Comparison of ENCODE assay signal across 24 cellular contexts in the genomic region with DNA sequence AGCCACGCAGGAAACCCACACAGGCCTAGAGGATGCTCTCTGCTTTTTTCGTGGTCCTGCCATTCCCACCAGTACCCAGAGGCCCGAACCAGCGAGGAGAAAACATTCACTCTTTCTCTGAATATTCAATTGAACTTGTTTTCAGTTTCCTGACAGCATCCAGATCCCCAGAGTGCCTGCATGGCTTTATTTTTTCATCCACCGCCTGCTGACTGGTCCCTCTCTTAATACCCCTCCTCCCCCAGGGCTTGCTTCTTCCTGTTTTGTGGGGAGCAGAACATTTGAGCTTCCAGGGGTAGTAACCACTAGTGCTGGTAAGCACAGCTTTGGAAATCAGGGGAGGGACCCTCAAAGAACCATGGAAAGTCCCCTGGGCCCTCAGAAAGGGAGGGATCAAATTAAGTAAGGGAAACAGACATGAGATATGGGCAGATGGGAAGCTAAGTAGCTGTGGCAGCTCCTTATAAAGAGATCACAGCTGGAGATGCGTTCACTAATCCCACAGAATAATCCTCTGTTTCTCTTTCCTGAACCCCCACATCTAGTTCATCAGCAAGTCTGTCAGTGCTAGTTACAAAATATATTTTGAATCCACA. TPM values are rescaled to one million over a fixed set of nuclear protein-coding genes. Genes with fewer than 3 reads are reported as not detected.
DNase-seq lines count a peak whose midpoint lies in the region; FAIRE-seq and TF ChIP-seq lines count a peak whose summit lies in the region.
"Had no signal": no experiment of that assay in that cellular context is flagged by ENCODE, and none has a peak within 500 bp of the region (broad histone marks: within the 10 kb centered on the region; RNA-seq: fewer than 3 reads in every experiment).

No MANE protein-coding gene starts in this region.

- no peak for FAIRE-seq in kidney (lab: Jason Lieb, UNC)
- FAIRE-seq: colon, endothelial cell of umbilical vein, HepG2 had no signal

- peak overlapping the region; percentile 82 for H2AFZ ChIP-seq in neural progenitor cell (replicated peaks)

- no peaks in the 10 kb centered on the region for H3K36me3 ChIP-seq in BLaER1 treated with 17β-estradiol and CSF1 and Interleukin-3, amounts not matched to agents 10 nM and 100 nM
- H3K36me3 ChIP-seq in ectodermal cell (ENCODE audit: control insufficient read depth, insufficient read depth, low read length) = no peaks in the 10 kb centered on the region
- H3K36me3 ChIP-seq in neural progenitor cell = no peaks in the 10 kb centered on the region
- no peaks in the 10 kb centered on the region for H3K36me3 ChIP-seq in kidney (ENCODE audit: control insufficient read depth in 1 of 2, insufficient read depth in 2 of 2, low read length in 2 of 2)
- H3K36me3 ChIP-seq: tibial artery had no signal

- peaks cover 27% of the 10 kb centered on the region for H3K9me3 Mint-ChIP-seq in neural progenitor cell
- H3K9me3 Mint-ChIP-seq: stimulated activated effector memory CD8-positive, alpha-beta T cell treated with anti-CD3 and anti-CD28 coated beads, Interleukin-12 subunit alpha, Interleukin-12 subunit beta, amount 100 ng/mL, for 72 hours had no signal

- peak overlapping the region in 3 of 11 experiments; percentile 13 to 27 (median 20); a peak in 4 of 22 replicates for H3K9ac ChIP-seq in BLaER1 treated with 17β-estradiol and CSF1 and Interleukin-3, amounts not matched to agents 10 nM and 100 nM
- H3K9ac ChIP-seq in neural progenitor cell = no peak overlapping the region
- no peak overlapping the region for H3K9ac ChIP-seq in kidney (ENCODE audit: low read length in 2 of 2)

- CTCF ChIA-PET in GM10248 (lab: Yijun Ruan, JAX) = interaction anchor here (0.8 to 1.2 kb wide), 4 partner anchors 9 to 22 kb away, joined by 3 read pairs; no protein-coding TSS in a partner anchor

- peak overlapping the region; percentile 29 to 74 (median 56); a peak in 21 of 22 replicates for H3K4me2 ChIP-seq in BLaER1 treated with 17β-estradiol and CSF1 and Interleukin-3, amounts not matched to agents 10 nM and 100 nM
- peak overlapping the region; percentile 57 for H3K4me2 ChIP-seq in neural progenitor cell

- peak overlapping the region; percentile 57 for H3K4me3 Mint-ChIP-seq in neural progenitor cell
- H3K4me3 Mint-ChIP-seq: CD4-positive, alpha-beta T cell; stimulated activated effector memory CD8-positive, alpha-beta T cell treated with anti-CD3 and anti-CD28 coated beads, Interleukin-12 subunit alpha, Interleukin-12 subunit beta, amount 100 ng/mL, for 72 hours had no signal

- H3K36me3 Mint-ChIP-seq in neural progenitor cell = peaks cover 14% of the 10 kb centered on the region
- H3K36me3 Mint-ChIP-seq: stimulated activated effector memory CD8-positive, alpha-beta T cell treated with anti-CD3 and anti-CD28 coated beads, Interleukin-12 subunit alpha, Interleukin-12 subunit beta, amount 100 ng/mL, for 72 hours had no signal

- intact Hi-C loops in kidney (cut with DNase I) = no loop called here

- H3K27me3 Mint-ChIP-seq in neural progenitor cell (ENCODE audit: insufficient read depth, low read depth) = peaks cover 5% of the 10 kb centered on the region
- H3K27me3 Mint-ChIP-seq: CD4-positive, alpha-beta T cell had no signal

- H3K27ac ChIP-seq in BLaER1 treated with 17β-estradiol and CSF1 and Interleukin-3, amounts not matched to agents 10 nM and 100 nM = peak overlapping the region in 6 of 11 experiments; percentile 4 to 44 (median 28); a peak in 9 of 22 replicates
- H3K27ac ChIP-seq in ectodermal cell (ENCODE audit: insufficient read depth, low read depth, low read length, poor library complexity, severe bottlenecking) (peak overlapping the region; percentile 38), neural progenitor cell (peak overlapping the region; percentile 75), kidney (ENCODE audit: low read depth in 2 of 2, low read length in 2 of 2) (no peak overlapping the region)
- H3K27ac ChIP-seq: foreskin keratinocyte, tibial artery had no signal

- DNase-seq in NCI-H2171 treated with DMSO at 0.1 percent for 48 hours (lab: John Stamatoyannopoulos, UW) (peak; percentile 66), neural progenitor cell (ENCODE audit: low spot score) (peak; percentile 60), GM10248 (ENCODE audit: extremely low spot score) (no peak), kidney (no peak)
- no peak for DNase-seq in stimulated activated naive CD4-positive, alpha-beta T cell (lab: John Stamatoyannopoulos, UW)
- no peak for DNase-seq in activated CD4-positive, alpha-beta T cell treated with anti-CD3 and anti-CD28 coated beads for 1 hour
- DNase-seq: ACHN; activated gamma-delta T cell treated with Interleukin-2 at 50 U/mL for 16 hours; aorta; CD4-positive, alpha-beta T cell; DMS79; foreskin keratinocyte; left colon; NCI-H1436 treated with DMSO at 0.1 percent for 48 hours; NCI-H226; SW 1271; tibial artery had no signal

- H3K9me3 ChIP-seq in BLaER1 treated with 17β-estradiol and CSF1 and Interleukin-3, amounts not matched to agents 10 nM and 100 nM (replicated peaks in 1 of 11) = peaks cover 9 to 19% (median 11%) of the 10 kb centered on the region in 11 experiments; a peak in 21 of 22 replicates
- H3K9me3 ChIP-seq in ectodermal cell (ENCODE audit: control insufficient read depth, low read length) (no peaks in the 10 kb centered on the region), neural progenitor cell (ENCODE audit: low read depth) (peaks cover 6% of the 10 kb centered on the region), kidney (ENCODE audit: control insufficient read depth in 1 of 2, low read length in 2 of 2) (no peaks in the 10 kb centered on the region)

- TF ChIP-seq CTCF in neural progenitor cell (IDR thresholded peaks at IDR 0.05) = no peak
- TF ChIP-seq CTCF in GM10248 (IDR thresholded peaks at IDR 0.05; ENCODE audit: control extremely low read depth, extremely low read depth, low read depth, missing control alignments) = no peak
- TF ChIP-seq CTCF in kidney (IDR thresholded peaks at IDR 0.05; ENCODE audit: borderline replicate concordance, extremely low read depth, insufficient read depth) = no peak

- POLR2A ChIA-PET in GM10248 (lab: Yijun Ruan, JAX) = no interaction called here

- WGBS in ectodermal cell, 2 experiments = 41 to 44% methylated on average over 6 of the region's 6 CpGs

- peak overlapping the region; percentile 97 for H3K27ac Mint-ChIP-seq in neural progenitor cell
- H3K27ac Mint-ChIP-seq: CD4-positive, alpha-beta T cell; progenitor cell of endocrine pancreas; stimulated activated effector memory CD8-positive, alpha-beta T cell treated with anti-CD3 and anti-CD28 coated beads, Interleukin-12 subunit alpha, Interleukin-12 subunit beta, amount 100 ng/mL, for 72 hours had no signal

- H3K4me1 Mint-ChIP-seq in neural progenitor cell = peaks cover 61% of the 10 kb centered on the region
- H3K4me1 Mint-ChIP-seq: stimulated activated effector memory CD8-positive, alpha-beta T cell treated with anti-CD3 and anti-CD28 coated beads, Interleukin-12 subunit alpha, Interleukin-12 subunit beta, amount 100 ng/mL, for 72 hours had no signal

- H3K79me2 ChIP-seq in neural progenitor cell (ENCODE audit: low read depth) = no peaks in the 10 kb centered on the region

- no peak overlapping the region for H3K4me3 ChIP-seq in BLaER1 treated with 17β-estradiol and CSF1 and Interleukin-3, amounts not matched to agents 10 nM and 100 nM
- H3K4me3 ChIP-seq in ectodermal cell (ENCODE audit: insufficient read depth, low read depth, low read length) = no peak overlapping the region
- H3K4me3 ChIP-seq in neural progenitor cell = no peak overlapping the region
- H3K4me3 ChIP-seq in kidney (ENCODE audit: low read length in 2 of 2) = no peak overlapping the region
- H3K4me3 ChIP-seq: tibial artery had no signal

- no peaks in the 10 kb centered on the region for H4K20me1 ChIP-seq in BLaER1 treated with 17β-estradiol and CSF1 and Interleukin-3, amounts not matched to agents 10 nM and 100 nM
- H4K20me1 ChIP-seq in neural progenitor cell (ENCODE audit: low read depth) = no peaks in the 10 kb centered on the region

- peaks cover 7 to 22% (median 19%) of the 10 kb centered on the region in 10 experiments; a peak in 18 of 20 replicates for H3K4me1 ChIP-seq in BLaER1 treated with 17β-estradiol and CSF1 and Interleukin-3, amounts not matched to agents 10 nM and 100 nM
- peaks cover 34% of the 10 kb centered on the region for H3K4me1 ChIP-seq in ectodermal cell (ENCODE audit: control insufficient read depth, insufficient read depth, low read length)
- H3K4me1 ChIP-seq in neural progenitor cell = peaks cover 38% of the 10 kb centered on the region
- no peaks in the 10 kb centered on the region for H3K4me1 ChIP-seq in kidney (ENCODE audit: control insufficient read depth in 1 of 2, insufficient read depth in 1 of 2, low read depth in 1 of 2, low read length in 2 of 2)
- H3K4me1 ChIP-seq: foreskin keratinocyte had no signal

- peaks cover 28% of the 10 kb centered on the region for H3F3A ChIP-seq in neural progenitor cell (ENCODE audit: low read depth)

- no peaks in the 10 kb centered on the region for H3K27me3 ChIP-seq in BLaER1 treated with 17β-estradiol and CSF1 and Interleukin-3, amounts not matched to agents 10 nM and 100 nM
- H3K27me3 ChIP-seq in ectodermal cell (ENCODE audit: control insufficient read depth, insufficient read depth, low read length, poor library complexity, severe bottlenecking) = no peaks in the 10 kb centered on the region
- no peaks in the 10 kb centered on the region for H3K27me3 ChIP-seq in neural progenitor cell
- H3K27me3 ChIP-seq: foreskin keratinocyte, tibial artery had no signal

RNA-seq across cellular contexts. Expression of a gene that starts 26.7 kb away (rescaled TPM):
- 10.6 TPM for polyA plus RNA-seq in ectodermal cell (2013, experiment 1 of 4)
- polyA plus RNA-seq in ectodermal cell (2013, experiment 2 of 4) = 8.2 TPM
- 4.8 TPM for polyA plus RNA-seq in ectodermal cell (2013, experiment 3 of 4)
- polyA plus RNA-seq in ectodermal cell (2013, experiment 4 of 4) = 6.2 TPM
- total RNA-seq in neural progenitor cell (ENCODE audit: low replicate concordance) (3.3 and 5.0 TPM in 2 replicates), kidney (0.50 TPM)
- polyA plus RNA-seq in kidney (ENCODE audit: insufficient read depth, low read depth, low replicate concordance) = not detected
- total RNA-seq: CD4-positive, alpha-beta T cell; endothelial cell of umbilical vein; HepG2; progenitor cell of endocrine pancreas had no signal
- polyA plus RNA-seq: endothelial cell of umbilical vein, HepG2 had no signal

Comparison
In these comparisons a context has a peak if more than half of its experiments do, and no peak if none do; other contexts are left out.
1. H3K27ac ChIP-seq: peak in BLaER1 treated with 17β-estradiol and CSF1 and Interleukin-3, amounts not matched to agents 10 nM and 100 nM (6 of 11), ectodermal cell (single experiment) and neural progenitor cell (single experiment); none in kidney (0 of 2).
2. DNase-seq: peak in NCI-H2171 treated with DMSO at 0.1 percent for 48 hours (single experiment) and neural progenitor cell (single experiment); none in stimulated activated naive CD4-positive, alpha-beta T cell (0 of 6), GM10248 (single experiment), kidney (single experiment) and activated CD4-positive, alpha-beta T cell treated with anti-CD3 and anti-CD28 coated beads for 1 hour (single experiment).